Comparison of ENCODE assay signal across 8 cellular contexts in the genomic region with DNA sequence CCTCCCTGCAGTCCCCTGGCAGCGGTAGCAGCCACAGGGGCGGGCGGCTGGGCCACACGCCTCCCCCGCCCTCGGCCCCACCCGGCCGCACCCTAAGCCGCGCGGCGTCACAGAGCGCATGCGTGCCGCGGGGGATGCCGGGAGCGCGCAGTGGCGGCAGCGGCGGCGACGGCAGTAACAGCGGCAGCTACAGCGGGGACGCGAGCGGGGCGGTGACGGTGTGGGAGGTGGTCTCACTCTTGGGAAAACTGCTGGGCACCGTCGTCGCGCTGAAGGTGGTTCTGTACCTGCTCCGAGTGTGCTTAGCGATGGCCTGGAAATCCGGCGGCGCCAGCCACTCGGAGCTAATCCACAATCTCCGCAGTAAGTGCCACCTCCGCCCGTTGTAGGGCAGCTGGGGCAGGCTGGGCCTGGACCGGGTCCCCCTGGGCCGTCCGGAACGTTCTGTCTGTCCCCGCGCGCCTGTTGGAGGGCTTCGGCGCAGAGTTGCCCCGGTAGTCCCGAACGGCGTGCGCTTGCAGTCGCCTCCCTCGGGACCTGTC. TPM values are rescaled to one million over a fixed set of nuclear protein-coding genes. Genes with fewer than 3 reads are reported as not detected.
DNase-seq lines count a peak whose midpoint lies in the region; ATAC-seq and TF ChIP-seq lines count a peak whose summit lies in the region.

A gene (plus strand): TSS at position 148 of the 542 bp plus-strand sequence. CDS start 161 bp downstream, at position 309.

- WGBS in thymus = under 1% methylated on average over 60 of the region's 60 CpGs

- H3K9me3 Mint-ChIP-seq in activated naive CD8-positive, alpha-beta T cell (ENCODE audit: low read depth) = no peaks in the 10 kb centered on the region
- H3K9me3 Mint-ChIP-seq in glutamatergic neuron (ENCODE audit: unreplicated experiment) = peaks cover 12% of the 10 kb centered on the region
- no peaks in the 10 kb centered on the region for H3K9me3 Mint-ChIP-seq in osteocyte (ENCODE audit: unreplicated experiment)

- peak; percentile 91 for TF ChIP-seq POLR2A in GM10847 (IDR thresholded peaks at IDR 0.05; ENCODE audit: extremely low read depth, insufficient read length)

- H3K36me3 ChIP-seq in thymus (ENCODE audit: control insufficient read depth, insufficient read depth) = no peaks in the 10 kb centered on the region

- H3K27me3 ChIP-seq in thymus (ENCODE audit: control insufficient read depth, insufficient read depth) = no peaks in the 10 kb centered on the region

- peak; percentile 64 for DNase-seq in NCI-H1048 (lab: John Stamatoyannopoulos, UW)
- peak; percentile 77 for DNase-seq in SKM-1 treated with dmso at 0.1 percent for 144 hours (lab: John Stamatoyannopoulos, UW; ENCODE audit: unreplicated experiment)
- DNase-seq in glutamatergic neuron = peak; percentile 95
- peak; percentile 97 for DNase-seq in osteocyte (ENCODE audit: extremely low spot score, unreplicated experiment)

- peaks cover 3% of the 10 kb centered on the region for H3K36me3 Mint-ChIP-seq in activated naive CD8-positive, alpha-beta T cell
- no peaks in the 10 kb centered on the region for H3K36me3 Mint-ChIP-seq in glutamatergic neuron (ENCODE audit: unreplicated experiment)
- no peaks in the 10 kb centered on the region for H3K36me3 Mint-ChIP-seq in osteocyte (ENCODE audit: unreplicated experiment)

- peaks cover 42% of the 10 kb centered on the region for H3K4me1 Mint-ChIP-seq in activated naive CD8-positive, alpha-beta T cell (ENCODE audit: low read depth)
- H3K4me1 Mint-ChIP-seq in glutamatergic neuron (ENCODE audit: low read depth, unreplicated experiment) = peaks cover 10% of the 10 kb centered on the region
- peaks cover 35% of the 10 kb centered on the region for H3K4me1 Mint-ChIP-seq in osteocyte (ENCODE audit: unreplicated experiment)

- peak; percentile 88 for ATAC-seq in HG02588 (IDR thresholded peaks at IDR 0.05; ENCODE audit: unreplicated experiment)

- peak within 1 kb of the TSS; percentile 75 for H3K27ac Mint-ChIP-seq in activated naive CD8-positive, alpha-beta T cell
- peak within 1 kb of the TSS; percentile 93 for H3K27ac Mint-ChIP-seq in glutamatergic neuron (ENCODE audit: unreplicated experiment)
- peak within 1 kb of the TSS; percentile 83 for H3K27ac Mint-ChIP-seq in osteocyte (ENCODE audit: unreplicated experiment)

- H3K4me3 ChIP-seq in thymus (ENCODE audit: low read length) = peak within 1 kb of the TSS; percentile 99

- H3K9me3 ChIP-seq in thymus (ENCODE audit: control insufficient read depth) = no peaks in the 10 kb centered on the region

- no peak for TF ChIP-seq CTCF in glutamatergic neuron (IDR thresholded peaks at IDR 0.05; ENCODE audit: partially characterized antibody, unreplicated experiment)
- TF ChIP-seq CTCF in osteocyte (IDR thresholded peaks at IDR 0.05) = no peak

- H3K27me3 Mint-ChIP-seq in activated naive CD8-positive, alpha-beta T cell = no peaks in the 10 kb centered on the region
- H3K27me3 Mint-ChIP-seq in glutamatergic neuron (ENCODE audit: unreplicated experiment) = peaks cover 9% of the 10 kb centered on the region
- no peaks in the 10 kb centered on the region for H3K27me3 Mint-ChIP-seq in osteocyte (ENCODE audit: unreplicated experiment)

- peaks cover 16% of the 10 kb centered on the region for H3K4me1 ChIP-seq in thymus (ENCODE audit: control insufficient read depth, insufficient read depth, low read length)

- peak within 1 kb of the TSS; percentile 90 for H3K4me3 Mint-ChIP-seq in activated naive CD8-positive, alpha-beta T cell
- H3K4me3 Mint-ChIP-seq in glutamatergic neuron (ENCODE audit: unreplicated experiment) (peak within 1 kb of the TSS; percentile 96), osteocyte (ENCODE audit: unreplicated experiment) (peak within 1 kb of the TSS; percentile 89)

- H3K27ac ChIP-seq in thymus (ENCODE audit: low read depth) = peak within 1 kb of the TSS; percentile 97

RNA-seq across cellular contexts. Expression of the gene that starts here (rescaled TPM):
- total RNA-seq in glutamatergic neuron (ENCODE audit: unreplicated experiment) = 147 TPM
- 75.8 and 76.2 TPM in 2 replicates for total RNA-seq in osteocyte
- 60.3 TPM for polyA plus RNA-seq in thymus

Comparison
In these comparisons a context has a peak if more than half of its experiments do, and no peak if none do; other contexts are left out.
1. Peak in every context shown above with its lines: DNase-seq, ATAC-seq, H3K4me3 ChIP-seq and H3K27ac ChIP-seq.